Comparison of ENCODE assay signal across 10 cellular contexts in the genomic region with DNA sequence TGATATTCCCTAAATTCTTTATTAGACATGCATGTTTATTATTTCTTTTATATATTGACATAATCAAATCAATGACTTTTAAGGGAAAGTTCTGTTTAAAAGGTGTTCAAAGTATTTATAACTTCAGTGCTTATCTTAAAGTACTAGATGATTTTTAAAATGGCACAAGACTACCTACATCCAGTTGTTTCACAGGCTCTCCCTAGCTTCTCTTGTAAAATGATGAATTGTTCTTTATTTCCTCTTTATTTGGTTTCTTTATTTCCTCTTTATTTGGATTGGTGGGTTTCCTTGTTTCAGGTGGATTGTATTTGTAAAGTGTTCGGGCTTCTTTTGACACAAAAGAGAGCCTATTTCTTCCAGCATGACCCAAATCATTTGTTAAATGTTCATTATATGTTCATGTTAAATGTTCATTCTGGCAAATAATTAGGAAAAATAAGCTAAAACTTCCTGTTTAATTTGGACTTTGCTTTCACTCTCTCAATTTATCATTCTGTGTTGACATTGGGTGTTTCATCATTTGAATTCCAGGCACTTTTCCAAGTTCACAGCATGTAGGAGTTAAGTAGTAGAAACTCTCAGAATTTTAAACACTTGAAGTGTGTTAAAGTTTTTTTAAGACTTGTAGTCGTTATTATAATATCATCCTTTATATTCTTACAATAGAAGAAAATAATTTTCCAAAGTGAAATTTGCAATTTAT. TPM values are rescaled to one million over a fixed set of nuclear protein-coding genes. Genes with fewer than 3 reads are reported as not detected.
DNase-seq lines count a peak whose midpoint lies in the region; ATAC-seq, FAIRE-seq and TF ChIP-seq lines count a peak whose summit lies in the region.
"Had no signal": no experiment of that assay in that cellular context is flagged by ENCODE, and none has a peak within 500 bp of the region (broad histone marks: within the 10 kb centered on the region; RNA-seq: fewer than 3 reads in every experiment).

No MANE protein-coding gene starts in this region.

- peak overlapping the region; percentile 44 for H3K4me2 ChIP-seq in astrocyte (ENCODE audit: low read length)

- no peaks in the 10 kb centered on the region for H3K9me3 Mint-ChIP-seq in MCF 10A (ENCODE audit: unreplicated experiment)
- peaks cover 5% of the 10 kb centered on the region for H3K9me3 Mint-ChIP-seq in astrocyte (ENCODE audit: unreplicated experiment)
- H3K9me3 Mint-ChIP-seq in nephron progenitor cell: no peaks in the 10 kb centered on the region
- H3K9me3 Mint-ChIP-seq in T-cell: no peaks in the 10 kb centered on the region

- DNase-seq in MCF 10A (ENCODE audit: unreplicated experiment) (peak; percentile 84), breast epithelium (ENCODE audit: low spot score in 2 of 2) (no peak), astrocyte (ENCODE audit: low read depth) (peak; percentile 72), iris pigment epithelial cell (ENCODE audit: low read depth) (peak; percentile 81), superior temporal gyrus (ENCODE audit: extremely low spot score) (peak; percentile 60), nephron progenitor cell (no peak), T-cell (no peak)

- H3K27me3 Mint-ChIP-seq in MCF 10A (ENCODE audit: insufficient read depth, unreplicated experiment) (no peaks in the 10 kb centered on the region), astrocyte (ENCODE audit: low read depth, unreplicated experiment) (peaks cover 12% of the 10 kb centered on the region), nephron progenitor cell (ENCODE audit: low read depth, poor library complexity) (no peaks in the 10 kb centered on the region), T-cell (no peaks in the 10 kb centered on the region)
- H3K27me3 Mint-ChIP-seq: activated T-helper 17 cell treated with anti-CD3 and anti-CD28 coated beads, Interleukin-2, amount 50 U/mL, for 72 hours had no signal

- H3K9me3 ChIP-seq in breast epithelium: no peaks in the 10 kb centered on the region
- H3K9me3 ChIP-seq in astrocyte (ENCODE audit: insufficient read depth, low read depth, low read length): no peaks in the 10 kb centered on the region

- H3K4me1 Mint-ChIP-seq in MCF 10A (ENCODE audit: insufficient read depth, unreplicated experiment): peaks cover 17% of the 10 kb centered on the region
- H3K4me1 Mint-ChIP-seq in astrocyte (ENCODE audit: low read depth, unreplicated experiment): no peaks in the 10 kb centered on the region
- no peaks in the 10 kb centered on the region for H3K4me1 Mint-ChIP-seq in nephron progenitor cell
- no peaks in the 10 kb centered on the region for H3K4me1 Mint-ChIP-seq in T-cell
- H3K4me1 Mint-ChIP-seq: activated T-helper 17 cell treated with anti-CD3 and anti-CD28 coated beads, Interleukin-2, amount 50 U/mL, for 72 hours had no signal

- CTCF ChIA-PET in MCF 10A (lab: Yijun Ruan, JAX): no interaction called here
- CTCF ChIA-PET in T-cell (lab: Charles Lee): no interaction called here

- H4K20me1 ChIP-seq in astrocyte (ENCODE audit: insufficient read depth, low read length): no peaks in the 10 kb centered on the region

- TF ChIP-seq CTCF in MCF 10A (IDR thresholded peaks at IDR 0.05; ENCODE audit: unreplicated experiment) (no peak), breast epithelium (IDR thresholded peaks at IDR 0.05) (no peak), astrocyte (IDR thresholded peaks at IDR 0.05; ENCODE audit: insufficient read depth, low read depth, low read length) (no peak), nephron progenitor cell (IDR thresholded peaks at IDR 0.05) (no peak)

- intact Hi-C loops in MCF 10A (cut with micrococcal nuclease): no loop called here
- intact Hi-C loops in breast epithelium (cut with DNase I; ENCODE audit: low total_unique reads): loop anchor here (5.0 kb wide), 1 partner anchor 191 kb away; no protein-coding TSS in a partner anchor

- H3K4me3 Mint-ChIP-seq in MCF 10A (ENCODE audit: unreplicated experiment): peak overlapping the region; percentile 34
- no peak overlapping the region for H3K4me3 Mint-ChIP-seq in astrocyte (ENCODE audit: unreplicated experiment)
- no peak overlapping the region for H3K4me3 Mint-ChIP-seq in nephron progenitor cell
- no peak overlapping the region for H3K4me3 Mint-ChIP-seq in T-cell
- H3K4me3 Mint-ChIP-seq: activated T-helper 17 cell treated with anti-CD3 and anti-CD28 coated beads, Interleukin-2, amount 50 U/mL, for 72 hours had no signal

- H3K36me3 ChIP-seq in breast epithelium: no peaks in the 10 kb centered on the region
- H3K36me3 ChIP-seq in astrocyte (ENCODE audit: insufficient read depth, low read length): no peaks in the 10 kb centered on the region

- ATAC-seq in HG03045 (IDR thresholded peaks at IDR 0.05; ENCODE audit: unreplicated experiment) (no peak), T-cell (replicated peaks in 1 of 4) (no peak)
- ATAC-seq: activated T-helper 17 cell treated with anti-CD3 and anti-CD28 coated beads, Interleukin-2, amount 50 U/mL, for 72 hours had no signal

- H3K79me2 ChIP-seq in astrocyte (ENCODE audit: insufficient read depth, low read length): no peaks in the 10 kb centered on the region

- H3K4me3 ChIP-seq in breast epithelium (no peak overlapping the region), astrocyte (ENCODE audit: insufficient read depth, low read depth, low read length) (no peak overlapping the region)

- H3K27ac Mint-ChIP-seq in MCF 10A (ENCODE audit: low read depth, unreplicated experiment) (peak overlapping the region; percentile 84), astrocyte (ENCODE audit: unreplicated experiment) (no peak overlapping the region), nephron progenitor cell (no peak overlapping the region), T-cell (no peak overlapping the region)
- H3K27ac Mint-ChIP-seq: activated T-helper 17 cell treated with anti-CD3 and anti-CD28 coated beads, Interleukin-2, amount 50 U/mL, for 72 hours had no signal

- H3K9ac ChIP-seq in astrocyte (ENCODE audit: low read length): no peak overlapping the region

- H3K27me3 ChIP-seq in breast epithelium (no peaks in the 10 kb centered on the region), astrocyte (ENCODE audit: insufficient read depth, low read length) (no peaks in the 10 kb centered on the region)

- H3K27ac ChIP-seq in breast epithelium (no peak overlapping the region), astrocyte (ENCODE audit: low read depth, low read length) (no peak overlapping the region)

- no TSS peak for BruUV-seq in MCF 10A (replicated peaks; lab: Mats Ljungman, UMichigan)

- H3K36me3 Mint-ChIP-seq in MCF 10A (ENCODE audit: insufficient read depth, unreplicated experiment) (no peaks in the 10 kb centered on the region), astrocyte (ENCODE audit: low read depth, unreplicated experiment) (no peaks in the 10 kb centered on the region), nephron progenitor cell (ENCODE audit: low read depth) (no peaks in the 10 kb centered on the region), T-cell (no peaks in the 10 kb centered on the region)

- POLR2A ChIA-PET in MCF 10A (lab: Yijun Ruan, JAX): interaction anchor here (0.9 kb wide), 2 partner anchors 16 to 82 kb away, joined by 3 read pairs; no protein-coding TSS in a partner anchor
- POLR2A ChIA-PET in T-cell (lab: Charles Lee): no interaction called here

- FAIRE-seq in astrocyte (lab: Jason Lieb, UNC): peak; percentile 59
- FAIRE-seq: TTC549 had no signal

- no peak for TF ChIP-seq POLR2A in breast epithelium (IDR thresholded peaks at IDR 0.05)

- H3K4me1 ChIP-seq in breast epithelium (no peaks in the 10 kb centered on the region), astrocyte (ENCODE audit: insufficient read depth, low read length) (no peaks in the 10 kb centered on the region)

- H2AFZ ChIP-seq in astrocyte (ENCODE audit: low read depth, low read length): no peak overlapping the region

RNA-seq across cellular contexts. Expression of a gene that starts 24.6 kb away (rescaled TPM):
- 0.61 TPM in 1 of 2 replicates, not detected in the other for total RNA-seq in MCF 10A (2022)
- total RNA-seq in breast epithelium: 1 to 10 TPM in 1 of 3 donors, under 1 TPM in 1, not detected in 1; 0.44 to 4.5 TPM
- total RNA-seq in astrocyte: 0.55 TPM in 1 of 2 replicates, not detected in the other
- not detected for total RNA-seq in T-cell
- total RNA-seq: activated T-helper 17 cell treated with anti-CD3 and anti-CD28 coated beads, Interleukin-2, amount 50 U/mL, for 72 hours had no signal

Comparison
In these comparisons a context has a peak if more than half of its experiments do, and no peak if none do; other contexts are left out.
1. DNase-seq: peak in MCF 10A (single experiment), astrocyte (single experiment), iris pigment epithelial cell (single experiment) and superior temporal gyrus (single experiment); none in breast epithelium (0 of 2), nephron progenitor cell (single experiment) and T-cell (0 of 34).